Comparison of ENCODE assay signal across 17 cellular contexts in genomic region chr7:134875867-134876266, GRCh38.
DNase-seq lines count a peak whose midpoint lies in the region; ATAC-seq and TF ChIP-seq lines count a peak whose summit lies in the region.
"Had no signal": no experiment of that assay in that cellular context is flagged by ENCODE, and none has a peak within 500 bp of the region (broad histone marks: within the 10 kb centered on the region; RNA-seq: fewer than 3 reads in every experiment).

No MANE protein-coding gene starts in this region.

- H3K4me3 ChIP-seq in ACC112 (ENCODE audit: low read depth, low read length), result peak overlapping the region; percentile 59
- no peak overlapping the region for H3K4me3 ChIP-seq in SJSA1
- H3K4me3 ChIP-seq in fibroblast of mammary gland (ENCODE audit: control insufficient read depth, low read depth, low read length), result no peak overlapping the region

- H3K36me3 Mint-ChIP-seq in natural killer cell, result no peaks in the 10 kb centered on the region

- H3K79me2 ChIP-seq in ACC112 (ENCODE audit: control insufficient read depth, insufficient read depth, low read length, unreplicated experiment), result peaks cover 11% of the 10 kb centered on the region

- no peaks in the 10 kb centered on the region for H3K9me3 Mint-ChIP-seq in natural killer cell
- H3K9me3 Mint-ChIP-seq: activated T-helper 17 cell treated with anti-CD3 and anti-CD28 coated beads, Interleukin-2, amount 50 U/mL, for 72 hours; dendritic cell treated with granulocyte-macrophage colony-stimulating factor and Interleukin-4, amounts not matched to agents 40 ng/mL and 50 ng/mL, for 4 days had no signal

- no peak overlapping the region for H3K4me3 Mint-ChIP-seq in natural killer cell
- H3K4me3 Mint-ChIP-seq: activated T-helper 17 cell treated with anti-CD3 and anti-CD28 coated beads, Interleukin-2, amount 50 U/mL, for 72 hours; dendritic cell treated with granulocyte-macrophage colony-stimulating factor and Interleukin-4, amounts not matched to agents 40 ng/mL and 50 ng/mL, for 4 days had no signal

- no peaks in the 10 kb centered on the region for H3K9me3 ChIP-seq in SJSA1 (replicated peaks)

- H3K27me3 Mint-ChIP-seq in natural killer cell (ENCODE audit: low read depth in 2 of 2), result peaks cover 16 to 25% of the 10 kb centered on the region in 2 donors

- ATAC-seq in sciatic nerve (peak; percentile 66), natural killer cell (no peak)
- ATAC-seq: activated T-helper 17 cell treated with anti-CD3 and anti-CD28 coated beads, Interleukin-2, amount 50 U/mL, for 72 hours; left lobe of liver had no signal

- DNase-seq in SJSA1 (ENCODE audit: low read depth in 1 of 2, low spot score in 2 of 2) (peak; percentile 59 to 77), fibroblast of mammary gland (ENCODE audit: low read depth) (peak; percentile 96), sciatic nerve (ENCODE audit: low spot score) (no peak), RPMI8226 (no peak), natural killer cell (no peak), cerebellum (ENCODE audit: low spot score) (no peak), NCI-H526 treated with DMSO at 0.1 percent for 48 hours (lab: John Stamatoyannopoulos, UW) (no peak)
- DNase-seq: aorta; GF-D8; MV-4-11; NCI-H69; stimulated activated CD4-positive, alpha-beta T cell treated with anti-CD3 and anti-CD28 coated beads, Interleukin-1b, Interleukin-23, amount 100 ng/mL, for 48 hours; WERI-Rb-1 had no signal

- no peaks in the 10 kb centered on the region for H3K4me1 Mint-ChIP-seq in natural killer cell
- H3K4me1 Mint-ChIP-seq: activated T-helper 17 cell treated with anti-CD3 and anti-CD28 coated beads, Interleukin-2, amount 50 U/mL, for 72 hours had no signal

- no peak overlapping the region for H3K27ac Mint-ChIP-seq in natural killer cell
- H3K27ac Mint-ChIP-seq: activated T-helper 17 cell treated with anti-CD3 and anti-CD28 coated beads, Interleukin-2, amount 50 U/mL, for 72 hours; dendritic cell treated with granulocyte-macrophage colony-stimulating factor and Interleukin-4, amounts not matched to agents 40 ng/mL and 50 ng/mL, for 4 days had no signal

- H2AFZ ChIP-seq in ACC112 (ENCODE audit: low read length, unreplicated experiment), result no peak overlapping the region

- no peak for TF ChIP-seq CTCF in fibroblast of mammary gland (conservative IDR thresholded peaks at IDR 0.05; ENCODE audit: control insufficient read depth, insufficient read depth, low read depth, low read length)
- TF ChIP-seq CTCF in natural killer cell (IDR thresholded peaks at IDR 0.05), result no peak

- intact Hi-C loops in sciatic nerve (cut with DNase I) (no loop called here), natural killer cell (cut with micrococcal nuclease) (no loop called here)

- H3K4me1 ChIP-seq in ACC112 (ENCODE audit: control insufficient read depth, insufficient read depth, low read length, unreplicated experiment) (peaks cover 32% of the 10 kb centered on the region), SJSA1 (replicated peaks) (peaks cover 70% of the 10 kb centered on the region)

- H3K36me3 ChIP-seq in ACC112 (ENCODE audit: insufficient read depth, low read length), result no peaks in the 10 kb centered on the region
- peaks cover 44% of the 10 kb centered on the region for H3K36me3 ChIP-seq in SJSA1
- H3K36me3 ChIP-seq: WERI-Rb-1 had no signal

- H3K27ac ChIP-seq in ACC112 (ENCODE audit: low read depth, low read length) (peak overlapping the region; percentile 88), SJSA1 (peak overlapping the region; percentile 10; the same call in 1 of the 2 replicates)
- H3K27ac ChIP-seq: WERI-Rb-1 had no signal

- H3K27me3 ChIP-seq in ACC112 (ENCODE audit: insufficient read depth, low read length), result no peaks in the 10 kb centered on the region
- no peaks in the 10 kb centered on the region for H3K27me3 ChIP-seq in SJSA1 (replicated peaks)

Comparison
In these comparisons a context has a peak if more than half of its experiments do, and no peak if none do; other contexts are left out.
1. DNase-seq: peak in SJSA1 (2 of 2) and fibroblast of mammary gland (single experiment); none in sciatic nerve (single experiment), RPMI8226 (single experiment), natural killer cell (single experiment), cerebellum (single experiment) and NCI-H526 treated with DMSO at 0.1 percent for 48 hours (single experiment).